In genomic region chr2:222907048-222907447, GRCh38 we compare ENCODE assay signal across 19 cellular contexts.
"Had no signal": no experiment of that assay in that cellular context is flagged by ENCODE, and none has a peak within 500 bp of the region (broad histone marks: within the 10 kb centered on the region; RNA-seq: fewer than 3 reads in every experiment).

No MANE protein-coding gene starts in this region.

- H3K36me3 ChIP-seq: thyroid gland had no signal

- H3K4me3 ChIP-seq: body of pancreas, heart left ventricle, neural progenitor cell, pancreas, thyroid gland had no signal

- H3K9me3 ChIP-seq: body of pancreas, heart left ventricle, pancreas, thyroid gland had no signal

- H3K4me3 Mint-ChIP-seq: activated B cell treated with CpG ODN at 0.5 μM for 24 hours; activated CD4-positive, alpha-beta T cell treated with anti-CD3 and anti-CD28 coated beads, Interleukin-2, amount 10 ng/mL, durations not matched to agents 24 days and 14 days; activated naive CD8-positive, alpha-beta T cell treated with anti-CD3 and anti-CD28 coated beads for 36 hours; activated T-helper 1 cell treated with anti-CD3 and anti-CD28 coated beads, Interleukin-12 subunit alpha, Interleukin-12 subunit beta, Interleukin-2, Interleukin-4 antibody, amounts not matched to agents 30 ng/mL and 10 ng/mL and 1 ng/mL, durations not matched to agents 14 hours and 24 hours and 36 hours; immature natural killer cell; mesothelial cell of epicardium; neural progenitor cell; T-helper 17 cell had no signal

- ATAC-seq: body of pancreas, pancreas, T-helper 17 cell had no signal

- H3K9me3 Mint-ChIP-seq: activated B cell treated with CpG ODN at 0.5 μM for 24 hours; activated CD4-positive, alpha-beta T cell treated with anti-CD3 and anti-CD28 coated beads, Interleukin-2, amount 10 ng/mL, durations not matched to agents 24 days and 14 days; activated naive CD8-positive, alpha-beta T cell treated with anti-CD3 and anti-CD28 coated beads for 36 hours; activated T-helper 1 cell treated with anti-CD3 and anti-CD28 coated beads, Interleukin-12 subunit alpha, Interleukin-12 subunit beta, Interleukin-2, Interleukin-4 antibody, amounts not matched to agents 30 ng/mL and 10 ng/mL and 1 ng/mL, durations not matched to agents 14 hours and 24 hours and 36 hours; immature natural killer cell; mesothelial cell of epicardium; neural progenitor cell had no signal

- H3K27ac ChIP-seq: body of pancreas, epithelial cell of prostate, neural progenitor cell, pancreas, thyroid gland had no signal

- H3K27me3 ChIP-seq: body of pancreas, heart left ventricle, neural progenitor cell, pancreas, thyroid gland had no signal

- H3K27me3 Mint-ChIP-seq: activated B cell treated with CpG ODN at 0.5 μM for 24 hours; activated CD4-positive, alpha-beta T cell treated with anti-CD3 and anti-CD28 coated beads, Interleukin-2, amount 10 ng/mL, durations not matched to agents 24 days and 14 days; activated naive CD8-positive, alpha-beta T cell treated with anti-CD3 and anti-CD28 coated beads for 36 hours; T-helper 17 cell had no signal

- H2AFZ ChIP-seq: neural progenitor cell had no signal

- H3K4me2 ChIP-seq: neural progenitor cell had no signal

- FAIRE-seq: pancreas, urothelium cell line had no signal

- H3K27ac Mint-ChIP-seq: activated B cell treated with CpG ODN at 0.5 μM for 24 hours; activated CD4-positive, alpha-beta T cell treated with anti-CD3 and anti-CD28 coated beads, Interleukin-2, amount 10 ng/mL, durations not matched to agents 24 days and 14 days; activated naive CD8-positive, alpha-beta T cell treated with anti-CD3 and anti-CD28 coated beads for 36 hours; activated T-helper 1 cell treated with anti-CD3 and anti-CD28 coated beads, Interleukin-12 subunit alpha, Interleukin-12 subunit beta, Interleukin-2, Interleukin-4 antibody, amounts not matched to agents 30 ng/mL and 10 ng/mL and 1 ng/mL, durations not matched to agents 14 hours and 24 hours and 36 hours; mesothelial cell of epicardium; neural progenitor cell had no signal

- DNase-seq: activated B cell treated with CpG ODN at 0.5 μM for 24 hours; activated CD4-positive, alpha-beta T cell treated with anti-CD3 and anti-CD28 coated beads, Interleukin-2, amount 10 ng/mL, durations not matched to agents 24 days and 14 days; activated CD8-positive, alpha-beta memory T cell treated with anti-CD3 and anti-CD28 coated beads, Interleukin-2, amount 50 U/mL, for 48 hours; activated naive CD8-positive, alpha-beta T cell treated with anti-CD3 and anti-CD28 coated beads for 36 hours; amygdala; body of pancreas; effector memory CD4-positive, alpha-beta T cell; heart left ventricle; immature natural killer cell; pancreas; stimulated activated CD4-positive, alpha-beta T cell treated with anti-CD3 and anti-CD28 coated beads, Interleukin-12 subunit alpha, Interleukin-12 subunit beta, amount 100 ng/mL, for 4 hours; stimulated activated CD4-positive, alpha-beta T cell treated with anti-CD3 and anti-CD28 coated beads, Interleukin-2, amount 100 ng/mL, for 24 hours; T-helper 17 cell; thyroid gland had no signal

- H3K9ac ChIP-seq: neural progenitor cell had no signal
